In genomic region chr20:25020345-25020744, GRCh38 we compare ENCODE assay signal across 2 cellular contexts.
TF ChIP-seq lines count a peak whose summit lies in the region.

No MANE protein-coding gene starts in this region.

TF ChIP-seq in GM23338, 12 proteins besides CTCF, POLR2A, EP300 and RAD21:
- TF ChIP-seq ZNF114 (CRISPR knock-in tag; IDR thresholded peaks at IDR 0.05) (no peak), STAT1 (IDR thresholded peaks at IDR 0.05; ENCODE audit: unreplicated experiment) (no peak), POLR2AphosphoS5 (IDR thresholded peaks at IDR 0.05; ENCODE audit: low read depth) (no peak), EZH2 (IDR thresholded peaks at IDR 0.05; ENCODE audit: low read depth, unreplicated experiment) (no peak), CREB1 (CRISPR knock-in tag; IDR thresholded peaks at IDR 0.05; ENCODE audit: low read depth) (no peak), JUNB (IDR thresholded peaks at IDR 0.05; ENCODE audit: unreplicated experiment) (no peak), NANOG (IDR thresholded peaks at IDR 0.05; ENCODE audit: borderline replicate concordance) (no peak), ZNF331 (CRISPR knock-in tag; IDR thresholded peaks at IDR 0.05; ENCODE audit: low read depth) (no peak), EZH2phosphoT487 (IDR thresholded peaks at IDR 0.05; ENCODE audit: unreplicated experiment) (no peak), ETS1 (IDR thresholded peaks at IDR 0.05) (no peak), ZNF462 (CRISPR knock-in tag; IDR thresholded peaks at IDR 0.05) (no peak)
- TF ChIP-seq, protein P1, sequence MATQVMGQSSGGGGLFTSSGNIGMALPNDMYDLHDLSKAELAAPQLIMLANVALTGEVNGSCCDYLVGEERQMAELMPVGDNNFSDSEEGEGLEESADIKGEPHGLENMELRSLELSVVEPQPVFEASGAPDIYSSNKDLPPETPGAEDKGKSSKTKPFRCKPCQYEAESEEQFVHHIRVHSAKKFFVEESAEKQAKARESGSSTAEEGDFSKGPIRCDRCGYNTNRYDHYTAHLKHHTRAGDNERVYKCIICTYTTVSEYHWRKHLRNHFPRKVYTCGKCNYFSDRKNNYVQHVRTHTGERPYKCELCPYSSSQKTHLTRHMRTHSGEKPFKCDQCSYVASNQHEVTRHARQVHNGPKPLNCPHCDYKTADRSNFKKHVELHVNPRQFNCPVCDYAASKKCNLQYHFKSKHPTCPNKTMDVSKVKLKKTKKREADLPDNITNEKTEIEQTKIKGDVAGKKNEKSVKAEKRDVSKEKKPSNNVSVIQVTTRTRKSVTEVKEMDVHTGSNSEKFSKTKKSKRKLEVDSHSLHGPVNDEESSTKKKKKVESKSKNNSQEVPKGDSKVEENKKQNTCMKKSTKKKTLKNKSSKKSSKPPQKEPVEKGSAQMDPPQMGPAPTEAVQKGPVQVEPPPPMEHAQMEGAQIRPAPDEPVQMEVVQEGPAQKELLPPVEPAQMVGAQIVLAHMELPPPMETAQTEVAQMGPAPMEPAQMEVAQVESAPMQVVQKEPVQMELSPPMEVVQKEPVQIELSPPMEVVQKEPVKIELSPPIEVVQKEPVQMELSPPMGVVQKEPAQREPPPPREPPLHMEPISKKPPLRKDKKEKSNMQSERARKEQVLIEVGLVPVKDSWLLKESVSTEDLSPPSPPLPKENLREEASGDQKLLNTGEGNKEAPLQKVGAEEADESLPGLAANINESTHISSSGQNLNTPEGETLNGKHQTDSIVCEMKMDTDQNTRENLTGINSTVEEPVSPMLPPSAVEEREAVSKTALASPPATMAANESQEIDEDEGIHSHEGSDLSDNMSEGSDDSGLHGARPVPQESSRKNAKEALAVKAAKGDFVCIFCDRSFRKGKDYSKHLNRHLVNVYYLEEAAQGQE (IDR thresholded peaks at IDR 0.05; ENCODE audit: unreplicated experiment): no peak

TF ChIP-seq in HepG2, 621 proteins besides CTCF, POLR2A, EP300 and RAD21:
- TF ChIP-seq GABPA (IDR thresholded peaks at IDR 0.05; ENCODE audit: low read depth, low read length) (0 out of 2 replicates have a peak, but pooled peaks have one; percentile 4), GABPA (CRISPR knock-in tag; IDR thresholded peaks at IDR 0.05; ENCODE audit: low read depth) (no peak), ZFP37 (CRISPR knock-in tag; IDR thresholded peaks at IDR 0.05; ENCODE audit: borderline replicate concordance) (no peak)
